Comparison of ENCODE assay signal across 1 cellular context in genomic region chr10:14601872-14602725, GRCh38.
TF ChIP-seq lines count a peak whose summit lies in the region.

No MANE protein-coding gene starts in this region.

TF ChIP-seq in HepG2, 621 proteins besides CTCF, POLR2A, EP300 and RAD21 (continued from another document and continues in another):
- TF ChIP-seq JUND (CRISPR knock-in tag; IDR thresholded peaks at IDR 0.05) (0 out of 2 replicates have a peak, but pooled peaks have one; percentile 48), ATM (IDR thresholded peaks at IDR 0.05; ENCODE audit: borderline replicate concordance) (no peak), ZFAT (CRISPR knock-in tag; conservative IDR thresholded peaks at IDR 0.05) (no peak), PCBP1 (IDR thresholded peaks at IDR 0.05; ENCODE audit: borderline replicate concordance, low read depth, low read length) (no peak), THAP9 (CRISPR knock-in tag; IDR thresholded peaks at IDR 0.05; ENCODE audit: borderline replicate concordance) (no peak), CHD4 (IDR thresholded peaks at IDR 0.05; ENCODE audit: borderline replicate concordance, low read length) (no peak), TOPORS (CRISPR knock-in tag; IDR thresholded peaks at IDR 0.05) (no peak), ZNF816 (CRISPR knock-in tag; IDR thresholded peaks at IDR 0.05; ENCODE audit: borderline replicate concordance) (no peak), ESRRA (CRISPR knock-in tag; IDR thresholded peaks at IDR 0.05; ENCODE audit: low read depth) (no peak), ZNF496 (CRISPR knock-in tag; IDR thresholded peaks at IDR 0.05; ENCODE audit: insufficient replicate concordance) (no peak), ZNF251 (CRISPR knock-in tag; IDR thresholded peaks at IDR 0.05) (no peak), HNRNPL (IDR thresholded peaks at IDR 0.05; ENCODE audit: low read depth, low read length) (no peak), HIVEP1 (CRISPR knock-in tag; IDR thresholded peaks at IDR 0.05) (no peak), ZNF747 (CRISPR knock-in tag; IDR thresholded peaks at IDR 0.05; ENCODE audit: borderline replicate concordance) (no peak), LCORL (IDR thresholded peaks at IDR 0.05) (no peak), LCORL (CRISPR knock-in tag; IDR thresholded peaks at IDR 0.05) (0 out of 2 replicates have a peak, but pooled peaks have one; percentile 40), ZNF350 (CRISPR knock-in tag; IDR thresholded peaks at IDR 0.05; ENCODE audit: borderline replicate concordance, low read depth) (no peak), SSRP1 (CRISPR knock-in tag; IDR thresholded peaks at IDR 0.05) (no peak), ZBTB20 (CRISPR knock-in tag; IDR thresholded peaks at IDR 0.05; ENCODE audit: borderline replicate concordance, low read depth) (no peak), ZNF589 (CRISPR knock-in tag; conservative IDR thresholded peaks at IDR 0.05) (no peak), ZEB1 (IDR thresholded peaks at IDR 0.05; ENCODE audit: insufficient replicate concordance, low read depth) (no peak), GFI1 (CRISPR knock-in tag; IDR thresholded peaks at IDR 0.05; ENCODE audit: borderline replicate concordance) (no peak), SP4 (CRISPR knock-in tag; IDR thresholded peaks at IDR 0.05) (no peak), ZNF253 (CRISPR knock-in tag; IDR thresholded peaks at IDR 0.05; ENCODE audit: borderline replicate concordance) (no peak), ZNF124 (CRISPR knock-in tag; IDR thresholded peaks at IDR 0.05) (no peak), RFX3 (CRISPR knock-in tag; IDR thresholded peaks at IDR 0.05) (no peak), MTF1 (CRISPR knock-in tag; IDR thresholded peaks at IDR 0.05) (no peak), NFIC (IDR thresholded peaks at IDR 0.05; ENCODE audit: low read length) (no peak), POLR2AphosphoS5 (IDR thresholded peaks at IDR 0.05; ENCODE audit: low read depth, low read length) (no peak), AGO1 (IDR thresholded peaks at IDR 0.05; ENCODE audit: low read depth, low read length, poor library complexity, severe bottlenecking) (no peak), EEA1 (CRISPR knock-in tag; IDR thresholded peaks at IDR 0.05; ENCODE audit: borderline replicate concordance) (no peak), ZNF629 (CRISPR knock-in tag; conservative IDR thresholded peaks at IDR 0.05) (no peak), HMGA1 (CRISPR knock-in tag; conservative IDR thresholded peaks at IDR 0.05) (no peak), ZNF678 (CRISPR knock-in tag; IDR thresholded peaks at IDR 0.05) (no peak), CEBPB (IDR thresholded peaks at IDR 0.05; ENCODE audit: borderline replicate concordance, low read depth, low read length) (peak; percentile 67), MED8 (CRISPR knock-in tag; IDR thresholded peaks at IDR 0.05; ENCODE audit: insufficient replicate concordance) (no peak), CEBPG (CRISPR knock-in tag; IDR thresholded peaks at IDR 0.05) (peak; percentile 78), BHLHE40 (IDR thresholded peaks at IDR 0.05; ENCODE audit: low read length) (no peak), ZNF142 (CRISPR knock-in tag; IDR thresholded peaks at IDR 0.05) (no peak), HCFC1 (IDR thresholded peaks at IDR 0.05; ENCODE audit: low read depth, low read length) (no peak), DNMT3B (CRISPR knock-in tag; conservative IDR thresholded peaks at IDR 0.05) (peak; percentile 82; the same call in 1 of the 2 replicates), RARG (CRISPR knock-in tag; IDR thresholded peaks at IDR 0.05; ENCODE audit: low read depth) (no peak), CREB1 (IDR thresholded peaks at IDR 0.05) (no peak), CREB1 (CRISPR knock-in tag; IDR thresholded peaks at IDR 0.05) (no peak), ZNF7 (CRISPR knock-in tag; IDR thresholded peaks at IDR 0.05) (no peak), ZNF512B (CRISPR knock-in tag; IDR thresholded peaks at IDR 0.05; ENCODE audit: borderline replicate concordance) (no peak), ZNF543 (CRISPR knock-in tag; IDR thresholded peaks at IDR 0.05) (no peak), HNF4G (IDR thresholded peaks at IDR 0.05; ENCODE audit: borderline replicate concordance, low read depth, low read length) (no peak), HNF4G (CRISPR knock-in tag; IDR thresholded peaks at IDR 0.05; ENCODE audit: borderline replicate concordance, low read depth) (no peak)
- TF ChIP-seq, protein P1, sequence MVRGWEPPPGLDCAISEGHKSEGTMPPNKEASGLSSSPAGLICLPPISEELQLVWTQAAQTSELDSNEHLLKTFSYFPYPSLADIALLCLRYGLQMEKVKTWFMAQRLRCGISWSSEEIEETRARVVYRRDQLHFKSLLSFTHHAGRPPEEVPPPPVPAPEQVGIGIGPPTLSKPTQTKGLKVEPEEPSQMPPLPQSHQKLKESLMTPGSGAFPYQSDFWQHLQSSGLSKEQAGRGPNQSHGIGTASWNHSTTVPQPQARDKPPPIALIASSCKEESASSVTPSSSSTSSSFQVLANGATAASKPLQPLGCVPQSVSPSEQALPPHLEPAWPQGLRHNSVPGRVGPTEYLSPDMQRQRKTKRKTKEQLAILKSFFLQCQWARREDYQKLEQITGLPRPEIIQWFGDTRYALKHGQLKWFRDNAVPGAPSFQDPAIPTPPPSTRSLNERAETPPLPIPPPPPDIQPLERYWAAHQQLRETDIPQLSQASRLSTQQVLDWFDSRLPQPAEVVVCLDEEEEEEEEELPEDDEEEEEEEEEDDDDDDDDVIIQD (CRISPR knock-in tag; IDR thresholded peaks at IDR 0.05; ENCODE audit: low read depth) = no peak
- TF ChIP-seq, protein P2, sequence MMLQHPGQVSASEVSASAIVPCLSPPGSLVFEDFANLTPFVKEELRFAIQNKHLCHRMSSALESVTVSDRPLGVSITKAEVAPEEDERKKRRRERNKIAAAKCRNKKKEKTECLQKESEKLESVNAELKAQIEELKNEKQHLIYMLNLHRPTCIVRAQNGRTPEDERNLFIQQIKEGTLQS (CRISPR knock-in tag; IDR thresholded peaks at IDR 0.05) = peak; percentile 79
- TF ChIP-seq, protein P3, sequence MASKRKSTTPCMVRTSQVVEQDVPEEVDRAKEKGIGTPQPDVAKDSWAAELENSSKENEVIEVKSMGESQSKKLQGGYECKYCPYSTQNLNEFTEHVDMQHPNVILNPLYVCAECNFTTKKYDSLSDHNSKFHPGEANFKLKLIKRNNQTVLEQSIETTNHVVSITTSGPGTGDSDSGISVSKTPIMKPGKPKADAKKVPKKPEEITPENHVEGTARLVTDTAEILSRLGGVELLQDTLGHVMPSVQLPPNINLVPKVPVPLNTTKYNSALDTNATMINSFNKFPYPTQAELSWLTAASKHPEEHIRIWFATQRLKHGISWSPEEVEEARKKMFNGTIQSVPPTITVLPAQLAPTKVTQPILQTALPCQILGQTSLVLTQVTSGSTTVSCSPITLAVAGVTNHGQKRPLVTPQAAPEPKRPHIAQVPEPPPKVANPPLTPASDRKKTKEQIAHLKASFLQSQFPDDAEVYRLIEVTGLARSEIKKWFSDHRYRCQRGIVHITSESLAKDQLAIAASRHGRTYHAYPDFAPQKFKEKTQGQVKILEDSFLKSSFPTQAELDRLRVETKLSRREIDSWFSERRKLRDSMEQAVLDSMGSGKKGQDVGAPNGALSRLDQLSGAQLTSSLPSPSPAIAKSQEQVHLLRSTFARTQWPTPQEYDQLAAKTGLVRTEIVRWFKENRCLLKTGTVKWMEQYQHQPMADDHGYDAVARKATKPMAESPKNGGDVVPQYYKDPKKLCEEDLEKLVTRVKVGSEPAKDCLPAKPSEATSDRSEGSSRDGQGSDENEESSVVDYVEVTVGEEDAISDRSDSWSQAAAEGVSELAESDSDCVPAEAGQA (IDR thresholded peaks at IDR 0.05; ENCODE audit: low read depth) = no peak
- TF ChIP-seq, protein P3 (CRISPR knock-in tag; IDR thresholded peaks at IDR 0.05; ENCODE audit: borderline replicate concordance) = no peak
